In genomic region chr12:95169368-95169767, GRCh38 we compare ENCODE assay signal across 12 cellular contexts. TPM values are rescaled to one million over a fixed set of nuclear protein-coding genes. Genes with fewer than 3 reads are reported as not detected.
A peak's percentile ranks its signal among the peaks of the same experiment; 100 is the strongest.
DNase-seq lines count a peak whose midpoint lies in the region; ATAC-seq, FAIRE-seq and TF ChIP-seq lines count a peak whose summit lies in the region.
"Had no signal": no experiment of that assay in that cellular context is flagged by ENCODE, and none has a peak within 500 bp of the region (broad histone marks: within the 10 kb centered on the region; RNA-seq: fewer than 3 reads in every experiment).

No MANE protein-coding gene starts in this region.

- H3K4me3 ChIP-seq in heart right ventricle (no peak overlapping the region), astrocyte (ENCODE audit: insufficient read depth, low read depth, low read length) (no peak overlapping the region)

- H3K27ac ChIP-seq in heart right ventricle (peak overlapping the region in 2 of 10 donors; percentile 8 to 48), astrocyte (ENCODE audit: low read depth, low read length) (peak overlapping the region; percentile 70)
- H3K27ac ChIP-seq: VCaP had no signal

- no peak overlapping the region for H2AFZ ChIP-seq in astrocyte (ENCODE audit: low read depth, low read length)

- intact Hi-C loops in left cardiac atrium (cut with DNase I), result no loop called here
- intact Hi-C loops in heart right ventricle (cut with DNase I), result no loop called here

- H3K36me3 ChIP-seq in heart right ventricle, result peaks cover 0 to 16% (median 0%) of the 10 kb centered on the region in 9 donors
- no peaks in the 10 kb centered on the region for H3K36me3 ChIP-seq in astrocyte (ENCODE audit: insufficient read depth, low read length)

- DNase-seq in left cardiac atrium, result peak; percentile 31
- no peak for DNase-seq in heart right ventricle
- peak; percentile 87 for DNase-seq in astrocyte (ENCODE audit: low read depth)
- peak; percentile 98 for DNase-seq in kidney glomerular epithelial cell (lab: John Stamatoyannopoulos, UW)
- peak; percentile 21 for DNase-seq in urothelium cell line (ENCODE audit: low spot score)
- no peak for DNase-seq in GM19239 (ENCODE audit: insufficient read length, low spot score)
- no peak for DNase-seq in NCI-H187 treated with DMSO at 0.1 percent for 48 hours (lab: John Stamatoyannopoulos, UW)
- DNase-seq: activated naive CD8-positive, alpha-beta T cell treated with anti-CD3 and anti-CD28 coated beads for 36 hours; NCI-H2171 treated with DMSO at 0.1 percent for 48 hours had no signal

- TF ChIP-seq CTCF in heart right ventricle (IDR thresholded peaks at IDR 0.05), result no peak
- no peak for TF ChIP-seq CTCF in astrocyte (IDR thresholded peaks at IDR 0.05; ENCODE audit: insufficient read depth, low read depth, low read length)

- no peaks in the 10 kb centered on the region for H3K27me3 ChIP-seq in heart right ventricle
- no peaks in the 10 kb centered on the region for H3K27me3 ChIP-seq in astrocyte (ENCODE audit: insufficient read depth, low read length)

- no peaks in the 10 kb centered on the region for H3K27me3 Mint-ChIP-seq in astrocyte (ENCODE audit: low read depth, unreplicated experiment)
- H3K27me3 Mint-ChIP-seq: activated naive CD8-positive, alpha-beta T cell treated with anti-CD3 and anti-CD28 coated beads for 36 hours had no signal

- 53 to 63% methylated on average over 4 of the region's 4 CpGs for WGBS in heart right ventricle, 2 donors

- H3K9ac ChIP-seq in astrocyte (ENCODE audit: low read length), result no peak overlapping the region

- H3K4me1 ChIP-seq in heart right ventricle (peaks cover 7 to 35% (median 21%) of the 10 kb centered on the region in 9 donors), astrocyte (ENCODE audit: insufficient read depth, low read length) (peaks cover 34% of the 10 kb centered on the region)

- peak overlapping the region; percentile 89 for H3K27ac Mint-ChIP-seq in astrocyte (ENCODE audit: unreplicated experiment)
- H3K27ac Mint-ChIP-seq: activated naive CD8-positive, alpha-beta T cell treated with anti-CD3 and anti-CD28 coated beads for 36 hours had no signal

- peaks cover 30% of the 10 kb centered on the region for H3K4me1 Mint-ChIP-seq in astrocyte (ENCODE audit: low read depth, unreplicated experiment)
- H3K4me1 Mint-ChIP-seq: activated naive CD8-positive, alpha-beta T cell treated with anti-CD3 and anti-CD28 coated beads for 36 hours had no signal

- no peaks in the 10 kb centered on the region for H3K9me3 Mint-ChIP-seq in astrocyte (ENCODE audit: unreplicated experiment)
- H3K9me3 Mint-ChIP-seq: activated naive CD8-positive, alpha-beta T cell treated with anti-CD3 and anti-CD28 coated beads for 36 hours had no signal

- peak overlapping the region; percentile 64 for H3K4me2 ChIP-seq in astrocyte (ENCODE audit: low read length)

- H3K9me3 ChIP-seq in heart right ventricle (no peaks in the 10 kb centered on the region), astrocyte (ENCODE audit: insufficient read depth, low read depth, low read length) (no peaks in the 10 kb centered on the region)

- no peak overlapping the region for H3K4me3 Mint-ChIP-seq in astrocyte (ENCODE audit: unreplicated experiment)
- H3K4me3 Mint-ChIP-seq: activated naive CD8-positive, alpha-beta T cell treated with anti-CD3 and anti-CD28 coated beads for 36 hours had no signal

- FAIRE-seq in astrocyte (lab: Jason Lieb, UNC) (peak; percentile 39), urothelium cell line (lab: Jason Lieb, UNC) (no peak), GM19239 (lab: Jason Lieb, UNC) (no peak)
- FAIRE-seq: GM18507 had no signal

- no peaks in the 10 kb centered on the region for H4K20me1 ChIP-seq in astrocyte (ENCODE audit: insufficient read depth, low read length)

- H3K79me2 ChIP-seq in astrocyte (ENCODE audit: insufficient read depth, low read length), result no peaks in the 10 kb centered on the region

- ATAC-seq in left cardiac atrium (peak in 1 of 2 donors; percentile 86), heart right ventricle (no peak), HG03571 (IDR thresholded peaks at IDR 0.05; ENCODE audit: unreplicated experiment) (no peak)

- H3K36me3 Mint-ChIP-seq in astrocyte (ENCODE audit: low read depth, unreplicated experiment), result peaks cover 6% of the 10 kb centered on the region
- H3K36me3 Mint-ChIP-seq: activated naive CD8-positive, alpha-beta T cell treated with anti-CD3 and anti-CD28 coated beads for 36 hours had no signal

RNA-seq across cellular contexts. Expression of gene FGD6, which starts 47.9 kb away (rescaled TPM):
- total RNA-seq in left cardiac atrium (10 to 100 TPM; 16.2 to 16.3 TPM), heart right ventricle (10 to 100 TPM; 15.6 to 33.4 (median 22.6) TPM), astrocyte (25.3 and 26.5 TPM in 2 replicates)
- 1 to 10 TPM; 1.2 to 2.8 TPM for polyA plus RNA-seq in heart right ventricle

RNA-seq across cellular contexts. Expression of gene VEZT, which starts 48.2 kb away (rescaled TPM):
- total RNA-seq in left cardiac atrium (10 to 100 TPM; 53.2 to 60.0 TPM), heart right ventricle (10 to 100 TPM; 56.0 to 92.5 (median 75.0) TPM), astrocyte (106 and 107 TPM in 2 replicates)
- polyA plus RNA-seq in heart right ventricle, result 10 to 100 TPM; 17.1 to 23.6 TPM

Comparison
In these comparisons a context has a peak if more than half of its experiments do, and no peak if none do; other contexts are left out.
1. DNase-seq: peak in left cardiac atrium (single experiment), astrocyte (single experiment), kidney glomerular epithelial cell (single experiment) and urothelium cell line (single experiment); none in heart right ventricle (0 of 2), GM19239 (single experiment) and NCI-H187 treated with DMSO at 0.1 percent for 48 hours (single experiment).